ENCODE assay signal across 8 cellular contexts in genomic region chr20:23357767-23358562, GRCh38. TPM values are rescaled to one million over a fixed set of nuclear protein-coding genes. Genes with fewer than 3 reads are reported as not detected.
DNase-seq lines count a peak whose midpoint lies in the region; ATAC-seq and TF ChIP-seq lines count a peak whose summit lies in the region.

No MANE protein-coding gene starts in this region.

- H3K36me3 ChIP-seq in HAP-1 (replicated peaks) (peaks cover 21% of the 10 kb centered on the region), MG63 (peaks cover 3% of the 10 kb centered on the region; the same call in 1 of the 2 replicates)

- no peaks in the 10 kb centered on the region for H3K9me3 Mint-ChIP-seq in natural killer cell treated with Interleukin-12 subunit alpha and Interleukin-12 subunit beta and Interleukin-15 and Interleukin-18, amount 100 ng/mL, for 72 hours

- H3K27me3 Mint-ChIP-seq in natural killer cell treated with Interleukin-12 subunit alpha and Interleukin-12 subunit beta and Interleukin-15 and Interleukin-18, amount 100 ng/mL, for 72 hours: no peaks in the 10 kb centered on the region

- ATAC-seq in natural killer cell treated with Interleukin-12 subunit alpha and Interleukin-12 subunit beta and Interleukin-15 and Interleukin-18, amount 100 ng/mL, for 72 hours: peak; percentile 86 to 88

- H3K4me1 ChIP-seq in HAP-1: peaks cover 6% of the 10 kb centered on the region

- peak overlapping the region; percentile 68 for H3K4me3 ChIP-seq in HAP-1
- peak overlapping the region; percentile 69 for H3K4me3 ChIP-seq in MG63
- H3K4me3 ChIP-seq in fibroblast of the aortic adventitia (ENCODE audit: low read depth, low read length): peak overlapping the region; percentile 80

- H3K4me1 Mint-ChIP-seq in natural killer cell treated with Interleukin-12 subunit alpha and Interleukin-12 subunit beta and Interleukin-15 and Interleukin-18, amount 100 ng/mL, for 72 hours (ENCODE audit: low read depth in 2 of 2): peaks cover 11 to 35% of the 10 kb centered on the region in 2 donors

- TF ChIP-seq CTCF in fibroblast of the aortic adventitia (IDR thresholded peaks at IDR 0.05; ENCODE audit: insufficient read depth, low read length): no peak

- H3K36me3 Mint-ChIP-seq in natural killer cell treated with Interleukin-12 subunit alpha and Interleukin-12 subunit beta and Interleukin-15 and Interleukin-18, amount 100 ng/mL, for 72 hours: peaks cover 6% of the 10 kb centered on the region

- peak; percentile 100 for DNase-seq in G401 (ENCODE audit: low spot score)
- peak; percentile 96 to 100 for DNase-seq in HAP-1 (ENCODE audit: low spot score in 2 of 2)
- DNase-seq in MG63: peak; percentile 99
- peak; percentile 99 to 100 for DNase-seq in SHP77 (lab: John Stamatoyannopoulos, UW)
- peak; percentile 99 for DNase-seq in activated gamma-delta T cell (lab: John Stamatoyannopoulos, UW)
- DNase-seq in fibroblast of the aortic adventitia (ENCODE audit: low read depth): peak; percentile 99
- DNase-seq in natural killer cell treated with Interleukin-12 subunit alpha and Interleukin-12 subunit beta and Interleukin-15 and Interleukin-18, amount 100 ng/mL, for 72 hours (ENCODE audit: low spot score): peak; percentile 100
- peak; percentile 100 for DNase-seq in stimulated activated naive CD4-positive, alpha-beta T cell treated with Interleukin-2 at 50 U/mL for 16 hours (lab: John Stamatoyannopoulos, UW)

- in situ Hi-C loops in G401 (cut with HindIII; ENCODE audit: low sequenced_read_pairs): no loop called here
- in situ Hi-C loops in HAP-1 (cut with MboI; ENCODE audit: low sequenced_read_pairs): loop anchor here (25.0 kb wide), 1 partner anchor 1846 kb away; the partner anchor contains the start of gene NKX2-2

- peak overlapping the region; percentile 88 to 94 for H3K27ac Mint-ChIP-seq in natural killer cell treated with Interleukin-12 subunit alpha and Interleukin-12 subunit beta and Interleukin-15 and Interleukin-18, amount 100 ng/mL, for 72 hours

- H3K4me3 Mint-ChIP-seq in natural killer cell treated with Interleukin-12 subunit alpha and Interleukin-12 subunit beta and Interleukin-15 and Interleukin-18, amount 100 ng/mL, for 72 hours: peak overlapping the region; percentile 94

- H3K9me3 ChIP-seq in HAP-1: no peaks in the 10 kb centered on the region
- H3K9me3 ChIP-seq in MG63: no peaks in the 10 kb centered on the region

- H3K27me3 ChIP-seq in HAP-1 (ENCODE audit: low read depth) (no peaks in the 10 kb centered on the region), MG63 (no peaks in the 10 kb centered on the region)

RNA-seq across cellular contexts. Expression of gene GZF1, which starts 4.0 kb away (rescaled TPM):
- total RNA-seq in G401 (2014; rRNA removed; shearing (Covaris generic)): 9.0 and 24.1 TPM in 2 replicates
- total RNA-seq in MG63 (2014; rRNA removed; shearing (Covaris generic); ENCODE audit: low replicate concordance): 7.2 and 8.2 TPM in 2 replicates
- 11.7 and 12.6 TPM in 2 replicates for total RNA-seq in fibroblast of the aortic adventitia (ENCODE audit: low replicate concordance)
- 10 to 100 TPM; 17.9 to 20.9 TPM for total RNA-seq in natural killer cell treated with Interleukin-12 subunit alpha and Interleukin-12 subunit beta and Interleukin-15 and Interleukin-18, amount 100 ng/mL, for 72 hours

RNA-seq across cellular contexts. Expression of gene NXT1, which starts 7.4 kb away (rescaled TPM):
- 54.8 and 80.7 TPM in 2 replicates for total RNA-seq in G401 (2014; rRNA removed; shearing (Covaris generic))
- total RNA-seq in MG63 (2014; rRNA removed; shearing (Covaris generic); ENCODE audit: low replicate concordance): 46.7 and 55.1 TPM in 2 replicates
- total RNA-seq in fibroblast of the aortic adventitia (ENCODE audit: low replicate concordance): 11.4 and 30.8 TPM in 2 replicates
- 10 to 100 TPM; 32.5 to 57.6 TPM for total RNA-seq in natural killer cell treated with Interleukin-12 subunit alpha and Interleukin-12 subunit beta and Interleukin-15 and Interleukin-18, amount 100 ng/mL, for 72 hours

Comparison
In these comparisons a context has a peak if more than half of its experiments do, and no peak if none do; other contexts are left out.
1. Peak in every context shown above with its lines: DNase-seq, ATAC-seq and H3K4me3 ChIP-seq.